ENCODE assay signal across 18 cellular contexts in genomic region chr9:72334658-72335337, GRCh38. TPM values are rescaled to one million over a fixed set of nuclear protein-coding genes. Genes with fewer than 3 reads are reported as not detected.
DNase-seq lines count a peak whose midpoint lies in the region; ATAC-seq and TF ChIP-seq lines count a peak whose summit lies in the region.
"Had no signal": no experiment of that assay in that cellular context is flagged by ENCODE, and none has a peak within 500 bp of the region (broad histone marks: within the 10 kb centered on the region; RNA-seq: fewer than 3 reads in every experiment).

No MANE protein-coding gene starts in this region.

- H3K36me3 ChIP-seq in GM23338 (ENCODE audit: insufficient read depth) (no peaks in the 10 kb centered on the region), Loucy (ENCODE audit: insufficient read depth, low read length) (no peaks in the 10 kb centered on the region), PC-3 (ENCODE audit: low read depth, low read length) (no peaks in the 10 kb centered on the region)
- H3K36me3 ChIP-seq: BLaER1, HAP-1 had no signal

- H3K4me3 Mint-ChIP-seq in GM23338 = no peak overlapping the region
- H3K4me3 Mint-ChIP-seq: CD14-positive monocyte; CD4-positive, alpha-beta memory T cell had no signal

- H3K4me1 ChIP-seq in GM23338 (ENCODE audit: insufficient read depth) (no peaks in the 10 kb centered on the region), Loucy (ENCODE audit: insufficient read depth, low read length, poor library complexity, severe bottlenecking) (no peaks in the 10 kb centered on the region), PC-3 (ENCODE audit: insufficient read depth, low read length) (no peaks in the 10 kb centered on the region)
- H3K4me1 ChIP-seq: HAP-1 had no signal

- no peak overlapping the region for H3K4me2 ChIP-seq in GM23338
- H3K4me2 ChIP-seq in Loucy (ENCODE audit: low read depth, low read length, poor library complexity, severe bottlenecking) = no peak overlapping the region
- H3K4me2 ChIP-seq in PC-3 (ENCODE audit: low read length) = no peak overlapping the region
- H3K4me2 ChIP-seq: BLaER1 had no signal

- H3K27ac ChIP-seq in GM23338 (ENCODE audit: low read depth) = no peak overlapping the region
- no peak overlapping the region for H3K27ac ChIP-seq in PC-3 (ENCODE audit: low read length)
- peak overlapping the region; percentile 14 for H3K27ac ChIP-seq in epithelial cell of prostate
- H3K27ac ChIP-seq: BLaER1, HL-60 had no signal

- peaks cover 3% of the 10 kb centered on the region; the same call in 1 of the 3 replicates for H3K4me1 Mint-ChIP-seq in GM23338

- H3K9ac ChIP-seq in Loucy (ENCODE audit: low read depth, low read length, poor library complexity, severe bottlenecking) = no peak overlapping the region
- H3K9ac ChIP-seq in PC-3 (ENCODE audit: low read length) = no peak overlapping the region
- H3K9ac ChIP-seq: BLaER1 had no signal

- no TSS peak for BruUV-seq in PC-3 (replicated peaks; lab: Mats Ljungman, UMichigan)

- H3K27me3 Mint-ChIP-seq in GM23338 (ENCODE audit: insufficient read depth, low read depth, poor library complexity) = no peaks in the 10 kb centered on the region
- H3K27me3 Mint-ChIP-seq: CD4-positive, alpha-beta memory T cell had no signal

- H2AFZ ChIP-seq in GM23338 (peak overlapping the region; percentile 93), Loucy (ENCODE audit: low read length) (peak overlapping the region; percentile 27; the same call in 1 of the 2 replicates), PC-3 (ENCODE audit: low read length) (no peak overlapping the region)

- POLR2A ChIA-PET in PC-3 (lab: Charles Lee; ENCODE audit: unreplicated experiment) = no interaction called here

- no peak for DNase-seq in GM23338 (ENCODE audit: low spot score)
- peak; percentile 11 for DNase-seq in PC-3
- no peak for DNase-seq in epithelial cell of prostate (ENCODE audit: low read depth, low spot score)
- DNase-seq in stimulated activated CD4-positive, alpha-beta T cell treated with anti-CD3 and anti-CD28 coated beads, Interleukin-2, amount 100 ng/mL, for 24 hours = no peak
- no peak for DNase-seq in stimulated activated CD4-positive, alpha-beta T cell treated with anti-CD3 and anti-CD28 coated beads, Interleukin-12 subunit alpha, Interleukin-12 subunit beta, amount 100 ng/mL, for 4 hours
- no peak for DNase-seq in posterior cingulate gyrus
- DNase-seq: 8988T; CD4-positive, alpha-beta memory T cell; DMS153; DMS79; GDM1; IMR-90 had no signal

- H3K9me3 ChIP-seq in Loucy (ENCODE audit: insufficient read depth, low read depth, low read length) (no peaks in the 10 kb centered on the region), PC-3 (ENCODE audit: low read length) (no peaks in the 10 kb centered on the region)
- H3K9me3 ChIP-seq: BLaER1, HAP-1 had no signal

- H3K27me3 ChIP-seq in GM23338 (ENCODE audit: insufficient read depth) (no peaks in the 10 kb centered on the region), Loucy (ENCODE audit: insufficient read depth, low read length, poor library complexity, severe bottlenecking) (no peaks in the 10 kb centered on the region), PC-3 (ENCODE audit: low read length) (no peaks in the 10 kb centered on the region)
- H3K27me3 ChIP-seq: BLaER1 had no signal

- intact Hi-C loops in PC-3 (cut with micrococcal nuclease) (no loop called here), posterior cingulate gyrus (cut with DNase I) (no loop called here)

- H3K27ac Mint-ChIP-seq in GM23338 = no peak overlapping the region
- H3K27ac Mint-ChIP-seq: CD14-positive monocyte; CD4-positive, alpha-beta memory T cell had no signal

- H3K9me3 Mint-ChIP-seq in GM23338 = no peaks in the 10 kb centered on the region
- H3K9me3 Mint-ChIP-seq: CD4-positive, alpha-beta memory T cell had no signal

- H3K79me2 ChIP-seq in GM23338 (replicated peaks; ENCODE audit: insufficient read depth) (no peaks in the 10 kb centered on the region), Loucy (ENCODE audit: insufficient read depth, low read length) (no peaks in the 10 kb centered on the region), PC-3 (ENCODE audit: low read length) (no peaks in the 10 kb centered on the region)

- H4K20me1 ChIP-seq in GM23338 (replicated peaks; ENCODE audit: insufficient read depth) = no peaks in the 10 kb centered on the region
- H4K20me1 ChIP-seq in Loucy (ENCODE audit: insufficient read depth, low read length, poor library complexity, severe bottlenecking) = no peaks in the 10 kb centered on the region
- no peaks in the 10 kb centered on the region for H4K20me1 ChIP-seq in PC-3 (ENCODE audit: low read length)
- H4K20me1 ChIP-seq: BLaER1 had no signal

- H3K4me3 ChIP-seq in GM23338 (no peak overlapping the region), Loucy (ENCODE audit: low read length, poor library complexity, severe bottlenecking) (no peak overlapping the region), PC-3 (ENCODE audit: low read length) (no peak overlapping the region)
- H3K4me3 ChIP-seq: BLaER1, HAP-1 had no signal

- ATAC-seq in GM23338 = no peak
- no peak for ATAC-seq in PC-3
- ATAC-seq in HG03442 (IDR thresholded peaks at IDR 0.05; ENCODE audit: unreplicated experiment) = no peak

- no peaks in the 10 kb centered on the region; the same call in 1 of the 2 replicates for H3K9me2 ChIP-seq in GM23338 (ENCODE audit: insufficient read depth)
- H3K9me2 ChIP-seq in Loucy (replicated peaks; ENCODE audit: low read depth, low read length) = no peaks in the 10 kb centered on the region
- H3K9me2 ChIP-seq in PC-3 (replicated peaks; ENCODE audit: low read length) = no peaks in the 10 kb centered on the region

- H3F3A ChIP-seq in GM23338 (replicated peaks; ENCODE audit: low read depth) (no peaks in the 10 kb centered on the region), Loucy (ENCODE audit: low read depth) (no peaks in the 10 kb centered on the region), PC-3 (ENCODE audit: low read length, unreplicated experiment) (no peaks in the 10 kb centered on the region)

- CTCF ChIA-PET in PC-3 (lab: Charles Lee) = no interaction called here

- no peak for TF ChIP-seq CTCF in GM23338 (conservative IDR thresholded peaks at IDR 0.05; ENCODE audit: low read depth in 2 of 2)
- no peak for TF ChIP-seq CTCF in Loucy (conservative IDR thresholded peaks at IDR 0.05; ENCODE audit: low read length)
- no peak for TF ChIP-seq CTCF in PC-3 (conservative IDR thresholded peaks at IDR 0.05; ENCODE audit: low read depth, low read length)

- H3K36me3 Mint-ChIP-seq in GM23338 (ENCODE audit: low read depth) = no peaks in the 10 kb centered on the region
- H3K36me3 Mint-ChIP-seq: CD4-positive, alpha-beta memory T cell had no signal

TF ChIP-seq in GM23338, 12 proteins besides CTCF, POLR2A, EP300 and RAD21 (continues in another document):
- TF ChIP-seq CREB1 (CRISPR knock-in tag; IDR thresholded peaks at IDR 0.05; ENCODE audit: low read depth) = no peak
- no peak for TF ChIP-seq ZNF331 (CRISPR knock-in tag; IDR thresholded peaks at IDR 0.05; ENCODE audit: low read depth)
- TF ChIP-seq ZNF114 (CRISPR knock-in tag; IDR thresholded peaks at IDR 0.05) = no peak
- TF ChIP-seq NANOG (IDR thresholded peaks at IDR 0.05; ENCODE audit: borderline replicate concordance) = no peak
- TF ChIP-seq EZH2 (IDR thresholded peaks at IDR 0.05; ENCODE audit: low read depth, unreplicated experiment) = no peak
- TF ChIP-seq POLR2AphosphoS5 (IDR thresholded peaks at IDR 0.05; ENCODE audit: low read depth) = no peak
- no peak for TF ChIP-seq STAT1 (IDR thresholded peaks at IDR 0.05; ENCODE audit: unreplicated experiment)
- TF ChIP-seq EZH2phosphoT487 (IDR thresholded peaks at IDR 0.05; ENCODE audit: unreplicated experiment) = no peak

RNA-seq across cellular contexts. Expression of gene ZFAND5, which starts 30.2 kb away (rescaled TPM):
- 216 and 233 TPM in 2 replicates for total RNA-seq in GM23338 (2014; rRNA removed; shearing (Covaris generic))
- 134 and 138 TPM in 2 replicates for polyA plus RNA-seq in GM23338 (2016; fragmentation: Nextera tagmentation; extraction: Ambion mirVana)
- 84.1 and 88.8 TPM in 2 replicates for total RNA-seq in PC-3 (2014; rRNA removed)
